Comparison of ENCODE assay signal across 1 cellular context in genomic region chr12:32894566-32894965, GRCh38.
TF ChIP-seq lines count a peak whose summit lies in the region.

No MANE protein-coding gene starts in this region.

TF ChIP-seq in GM23338, 12 proteins besides CTCF, POLR2A, EP300 and RAD21 (continued from another document):
- TF ChIP-seq, protein P1, sequence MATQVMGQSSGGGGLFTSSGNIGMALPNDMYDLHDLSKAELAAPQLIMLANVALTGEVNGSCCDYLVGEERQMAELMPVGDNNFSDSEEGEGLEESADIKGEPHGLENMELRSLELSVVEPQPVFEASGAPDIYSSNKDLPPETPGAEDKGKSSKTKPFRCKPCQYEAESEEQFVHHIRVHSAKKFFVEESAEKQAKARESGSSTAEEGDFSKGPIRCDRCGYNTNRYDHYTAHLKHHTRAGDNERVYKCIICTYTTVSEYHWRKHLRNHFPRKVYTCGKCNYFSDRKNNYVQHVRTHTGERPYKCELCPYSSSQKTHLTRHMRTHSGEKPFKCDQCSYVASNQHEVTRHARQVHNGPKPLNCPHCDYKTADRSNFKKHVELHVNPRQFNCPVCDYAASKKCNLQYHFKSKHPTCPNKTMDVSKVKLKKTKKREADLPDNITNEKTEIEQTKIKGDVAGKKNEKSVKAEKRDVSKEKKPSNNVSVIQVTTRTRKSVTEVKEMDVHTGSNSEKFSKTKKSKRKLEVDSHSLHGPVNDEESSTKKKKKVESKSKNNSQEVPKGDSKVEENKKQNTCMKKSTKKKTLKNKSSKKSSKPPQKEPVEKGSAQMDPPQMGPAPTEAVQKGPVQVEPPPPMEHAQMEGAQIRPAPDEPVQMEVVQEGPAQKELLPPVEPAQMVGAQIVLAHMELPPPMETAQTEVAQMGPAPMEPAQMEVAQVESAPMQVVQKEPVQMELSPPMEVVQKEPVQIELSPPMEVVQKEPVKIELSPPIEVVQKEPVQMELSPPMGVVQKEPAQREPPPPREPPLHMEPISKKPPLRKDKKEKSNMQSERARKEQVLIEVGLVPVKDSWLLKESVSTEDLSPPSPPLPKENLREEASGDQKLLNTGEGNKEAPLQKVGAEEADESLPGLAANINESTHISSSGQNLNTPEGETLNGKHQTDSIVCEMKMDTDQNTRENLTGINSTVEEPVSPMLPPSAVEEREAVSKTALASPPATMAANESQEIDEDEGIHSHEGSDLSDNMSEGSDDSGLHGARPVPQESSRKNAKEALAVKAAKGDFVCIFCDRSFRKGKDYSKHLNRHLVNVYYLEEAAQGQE (IDR thresholded peaks at IDR 0.05; ENCODE audit: unreplicated experiment), result no peak
- TF ChIP-seq ZNF114 (CRISPR knock-in tag; IDR thresholded peaks at IDR 0.05), result no peak
- no peak for TF ChIP-seq CREB1 (CRISPR knock-in tag; IDR thresholded peaks at IDR 0.05; ENCODE audit: low read depth)
- no peak for TF ChIP-seq POLR2AphosphoS5 (IDR thresholded peaks at IDR 0.05; ENCODE audit: low read depth)
- no peak for TF ChIP-seq ETS1 (IDR thresholded peaks at IDR 0.05)
- TF ChIP-seq, protein P2, sequence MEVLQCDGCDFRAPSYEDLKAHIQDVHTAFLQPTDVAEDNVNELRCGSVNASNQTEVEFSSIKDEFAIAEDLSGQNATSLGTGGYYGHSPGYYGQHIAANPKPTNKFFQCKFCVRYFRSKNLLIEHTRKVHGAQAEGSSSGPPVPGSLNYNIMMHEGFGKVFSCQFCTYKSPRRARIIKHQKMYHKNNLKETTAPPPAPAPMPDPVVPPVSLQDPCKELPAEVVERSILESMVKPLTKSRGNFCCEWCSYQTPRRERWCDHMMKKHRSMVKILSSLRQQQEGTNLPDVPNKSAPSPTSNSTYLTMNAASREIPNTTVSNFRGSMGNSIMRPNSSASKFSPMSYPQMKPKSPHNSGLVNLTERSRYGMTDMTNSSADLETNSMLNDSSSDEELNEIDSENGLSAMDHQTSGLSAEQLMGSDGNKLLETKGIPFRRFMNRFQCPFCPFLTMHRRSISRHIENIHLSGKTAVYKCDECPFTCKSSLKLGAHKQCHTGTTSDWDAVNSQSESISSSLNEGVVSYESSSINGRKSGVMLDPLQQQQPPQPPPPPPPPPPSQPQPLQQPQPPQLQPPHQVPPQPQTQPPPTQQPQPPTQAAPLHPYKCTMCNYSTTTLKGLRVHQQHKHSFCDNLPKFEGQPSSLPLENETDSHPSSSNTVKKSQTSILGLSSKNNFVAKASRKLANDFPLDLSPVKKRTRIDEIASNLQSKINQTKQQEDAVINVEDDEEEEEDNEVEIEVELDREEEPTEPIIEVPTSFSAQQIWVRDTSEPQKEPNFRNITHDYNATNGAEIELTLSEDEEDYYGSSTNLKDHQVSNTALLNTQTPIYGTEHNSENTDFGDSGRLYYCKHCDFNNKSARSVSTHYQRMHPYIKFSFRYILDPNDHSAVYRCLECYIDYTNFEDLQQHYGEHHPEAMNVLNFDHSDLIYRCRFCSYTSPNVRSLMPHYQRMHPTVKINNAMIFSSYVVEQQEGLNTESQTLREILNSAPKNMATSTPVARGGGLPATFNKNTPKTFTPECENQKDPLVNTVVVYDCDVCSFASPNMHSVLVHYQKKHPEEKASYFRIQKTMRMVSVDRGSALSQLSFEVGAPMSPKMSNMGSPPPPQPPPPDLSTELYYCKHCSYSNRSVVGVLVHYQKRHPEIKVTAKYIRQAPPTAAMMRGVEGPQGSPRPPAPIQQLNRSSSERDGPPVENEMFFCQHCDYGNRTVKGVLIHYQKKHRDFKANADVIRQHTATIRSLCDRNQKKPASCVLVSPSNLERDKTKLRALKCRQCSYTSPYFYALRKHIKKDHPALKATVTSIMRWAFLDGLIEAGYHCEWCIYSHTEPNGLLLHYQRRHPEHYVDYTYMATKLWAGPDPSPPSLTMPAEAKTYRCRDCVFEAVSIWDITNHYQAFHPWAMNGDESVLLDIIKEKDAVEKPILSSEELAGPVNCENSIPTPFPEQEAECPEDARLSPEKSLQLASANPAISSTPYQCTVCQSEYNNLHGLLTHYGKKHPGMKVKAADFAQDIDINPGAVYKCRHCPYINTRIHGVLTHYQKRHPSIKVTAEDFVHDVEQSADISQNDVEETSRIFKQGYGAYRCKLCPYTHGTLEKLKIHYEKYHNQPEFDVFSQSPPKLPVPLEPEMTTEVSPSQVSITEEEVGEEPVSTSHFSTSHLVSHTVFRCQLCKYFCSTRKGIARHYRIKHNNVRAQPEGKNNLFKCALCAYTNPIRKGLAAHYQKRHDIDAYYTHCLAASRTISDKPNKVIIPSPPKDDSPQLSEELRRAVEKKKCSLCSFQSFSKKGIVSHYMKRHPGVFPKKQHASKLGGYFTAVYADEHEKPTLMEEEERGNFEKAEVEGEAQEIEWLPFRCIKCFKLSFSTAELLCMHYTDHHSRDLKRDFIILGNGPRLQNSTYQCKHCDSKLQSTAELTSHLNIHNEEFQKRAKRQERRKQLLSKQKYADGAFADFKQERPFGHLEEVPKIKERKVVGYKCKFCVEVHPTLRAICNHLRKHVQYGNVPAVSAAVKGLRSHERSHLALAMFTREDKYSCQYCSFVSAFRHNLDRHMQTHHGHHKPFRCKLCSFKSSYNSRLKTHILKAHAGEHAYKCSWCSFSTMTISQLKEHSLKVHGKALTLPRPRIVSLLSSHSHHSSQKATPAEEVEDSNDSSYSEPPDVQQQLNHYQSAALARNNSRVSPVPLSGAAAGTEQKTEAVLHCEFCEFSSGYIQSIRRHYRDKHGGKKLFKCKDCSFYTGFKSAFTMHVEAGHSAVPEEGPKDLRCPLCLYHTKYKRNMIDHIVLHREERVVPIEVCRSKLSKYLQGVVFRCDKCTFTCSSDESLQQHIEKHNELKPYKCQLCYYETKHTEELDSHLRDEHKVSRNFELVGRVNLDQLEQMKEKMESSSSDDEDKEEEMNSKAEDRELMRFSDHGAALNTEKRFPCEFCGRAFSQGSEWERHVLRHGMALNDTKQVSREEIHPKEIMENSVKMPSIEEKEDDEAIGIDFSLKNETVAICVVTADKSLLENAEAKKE (CRISPR knock-in tag; IDR thresholded peaks at IDR 0.05), result no peak
- TF ChIP-seq STAT1 (IDR thresholded peaks at IDR 0.05; ENCODE audit: unreplicated experiment), result no peak
TF ChIP-seq in GM23338: peak in this region for 0.
